ENCODE assay signal across 1 cellular context in the genomic region with DNA sequence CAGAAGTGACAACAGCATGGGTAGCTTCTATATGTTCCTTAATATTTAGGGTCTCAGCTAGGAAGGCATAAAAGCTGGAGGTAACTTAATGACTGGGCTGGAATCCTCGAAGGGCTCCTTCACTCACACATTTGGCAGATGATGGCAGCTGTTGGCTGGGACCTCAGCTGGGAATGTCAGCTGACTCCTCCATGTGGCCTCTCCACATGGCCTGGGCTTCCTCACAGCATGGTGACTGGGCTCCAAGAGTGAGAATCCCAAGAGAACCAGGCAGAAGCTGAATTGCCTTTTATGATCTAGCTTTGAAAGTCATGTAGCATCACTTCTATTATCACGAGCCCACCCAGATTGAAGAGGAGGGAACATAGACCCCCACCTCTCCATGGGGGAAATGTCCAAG.
TF ChIP-seq lines count a peak whose summit lies in the region.

No MANE protein-coding gene starts in this region.

TF ChIP-seq in K562, 482 proteins besides CTCF, POLR2A, EP300 and RAD21 (continued from another document):
- TF ChIP-seq, protein P1, sequence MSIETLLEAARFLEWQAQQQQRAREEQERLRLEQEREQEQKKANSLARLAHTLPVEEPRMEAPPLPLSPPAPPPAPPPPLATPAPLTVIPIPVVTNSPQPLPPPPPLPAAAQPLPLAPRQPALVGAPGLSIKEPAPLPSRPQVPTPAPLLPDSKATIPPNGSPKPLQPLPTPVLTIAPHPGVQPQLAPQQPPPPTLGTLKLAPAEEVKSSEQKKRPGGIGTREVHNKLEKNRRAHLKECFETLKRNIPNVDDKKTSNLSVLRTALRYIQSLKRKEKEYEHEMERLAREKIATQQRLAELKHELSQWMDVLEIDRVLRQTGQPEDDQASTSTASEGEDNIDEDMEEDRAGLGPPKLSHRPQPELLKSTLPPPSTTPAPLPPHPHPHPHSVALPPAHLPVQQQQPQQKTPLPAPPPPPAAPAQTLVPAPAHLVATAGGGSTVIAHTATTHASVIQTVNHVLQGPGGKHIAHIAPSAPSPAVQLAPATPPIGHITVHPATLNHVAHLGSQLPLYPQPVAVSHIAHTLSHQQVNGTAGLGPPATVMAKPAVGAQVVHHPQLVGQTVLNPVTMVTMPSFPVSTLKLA (conservative IDR thresholded peaks at IDR 0.05) = 0 out of 4 replicates have a peak, but pooled peaks of 1 of the 2 experiments have one; percentile 38
- TF ChIP-seq CEBPB (tag; IDR thresholded peaks at IDR 0.05) = no peak
- TF ChIP-seq, protein P2, sequence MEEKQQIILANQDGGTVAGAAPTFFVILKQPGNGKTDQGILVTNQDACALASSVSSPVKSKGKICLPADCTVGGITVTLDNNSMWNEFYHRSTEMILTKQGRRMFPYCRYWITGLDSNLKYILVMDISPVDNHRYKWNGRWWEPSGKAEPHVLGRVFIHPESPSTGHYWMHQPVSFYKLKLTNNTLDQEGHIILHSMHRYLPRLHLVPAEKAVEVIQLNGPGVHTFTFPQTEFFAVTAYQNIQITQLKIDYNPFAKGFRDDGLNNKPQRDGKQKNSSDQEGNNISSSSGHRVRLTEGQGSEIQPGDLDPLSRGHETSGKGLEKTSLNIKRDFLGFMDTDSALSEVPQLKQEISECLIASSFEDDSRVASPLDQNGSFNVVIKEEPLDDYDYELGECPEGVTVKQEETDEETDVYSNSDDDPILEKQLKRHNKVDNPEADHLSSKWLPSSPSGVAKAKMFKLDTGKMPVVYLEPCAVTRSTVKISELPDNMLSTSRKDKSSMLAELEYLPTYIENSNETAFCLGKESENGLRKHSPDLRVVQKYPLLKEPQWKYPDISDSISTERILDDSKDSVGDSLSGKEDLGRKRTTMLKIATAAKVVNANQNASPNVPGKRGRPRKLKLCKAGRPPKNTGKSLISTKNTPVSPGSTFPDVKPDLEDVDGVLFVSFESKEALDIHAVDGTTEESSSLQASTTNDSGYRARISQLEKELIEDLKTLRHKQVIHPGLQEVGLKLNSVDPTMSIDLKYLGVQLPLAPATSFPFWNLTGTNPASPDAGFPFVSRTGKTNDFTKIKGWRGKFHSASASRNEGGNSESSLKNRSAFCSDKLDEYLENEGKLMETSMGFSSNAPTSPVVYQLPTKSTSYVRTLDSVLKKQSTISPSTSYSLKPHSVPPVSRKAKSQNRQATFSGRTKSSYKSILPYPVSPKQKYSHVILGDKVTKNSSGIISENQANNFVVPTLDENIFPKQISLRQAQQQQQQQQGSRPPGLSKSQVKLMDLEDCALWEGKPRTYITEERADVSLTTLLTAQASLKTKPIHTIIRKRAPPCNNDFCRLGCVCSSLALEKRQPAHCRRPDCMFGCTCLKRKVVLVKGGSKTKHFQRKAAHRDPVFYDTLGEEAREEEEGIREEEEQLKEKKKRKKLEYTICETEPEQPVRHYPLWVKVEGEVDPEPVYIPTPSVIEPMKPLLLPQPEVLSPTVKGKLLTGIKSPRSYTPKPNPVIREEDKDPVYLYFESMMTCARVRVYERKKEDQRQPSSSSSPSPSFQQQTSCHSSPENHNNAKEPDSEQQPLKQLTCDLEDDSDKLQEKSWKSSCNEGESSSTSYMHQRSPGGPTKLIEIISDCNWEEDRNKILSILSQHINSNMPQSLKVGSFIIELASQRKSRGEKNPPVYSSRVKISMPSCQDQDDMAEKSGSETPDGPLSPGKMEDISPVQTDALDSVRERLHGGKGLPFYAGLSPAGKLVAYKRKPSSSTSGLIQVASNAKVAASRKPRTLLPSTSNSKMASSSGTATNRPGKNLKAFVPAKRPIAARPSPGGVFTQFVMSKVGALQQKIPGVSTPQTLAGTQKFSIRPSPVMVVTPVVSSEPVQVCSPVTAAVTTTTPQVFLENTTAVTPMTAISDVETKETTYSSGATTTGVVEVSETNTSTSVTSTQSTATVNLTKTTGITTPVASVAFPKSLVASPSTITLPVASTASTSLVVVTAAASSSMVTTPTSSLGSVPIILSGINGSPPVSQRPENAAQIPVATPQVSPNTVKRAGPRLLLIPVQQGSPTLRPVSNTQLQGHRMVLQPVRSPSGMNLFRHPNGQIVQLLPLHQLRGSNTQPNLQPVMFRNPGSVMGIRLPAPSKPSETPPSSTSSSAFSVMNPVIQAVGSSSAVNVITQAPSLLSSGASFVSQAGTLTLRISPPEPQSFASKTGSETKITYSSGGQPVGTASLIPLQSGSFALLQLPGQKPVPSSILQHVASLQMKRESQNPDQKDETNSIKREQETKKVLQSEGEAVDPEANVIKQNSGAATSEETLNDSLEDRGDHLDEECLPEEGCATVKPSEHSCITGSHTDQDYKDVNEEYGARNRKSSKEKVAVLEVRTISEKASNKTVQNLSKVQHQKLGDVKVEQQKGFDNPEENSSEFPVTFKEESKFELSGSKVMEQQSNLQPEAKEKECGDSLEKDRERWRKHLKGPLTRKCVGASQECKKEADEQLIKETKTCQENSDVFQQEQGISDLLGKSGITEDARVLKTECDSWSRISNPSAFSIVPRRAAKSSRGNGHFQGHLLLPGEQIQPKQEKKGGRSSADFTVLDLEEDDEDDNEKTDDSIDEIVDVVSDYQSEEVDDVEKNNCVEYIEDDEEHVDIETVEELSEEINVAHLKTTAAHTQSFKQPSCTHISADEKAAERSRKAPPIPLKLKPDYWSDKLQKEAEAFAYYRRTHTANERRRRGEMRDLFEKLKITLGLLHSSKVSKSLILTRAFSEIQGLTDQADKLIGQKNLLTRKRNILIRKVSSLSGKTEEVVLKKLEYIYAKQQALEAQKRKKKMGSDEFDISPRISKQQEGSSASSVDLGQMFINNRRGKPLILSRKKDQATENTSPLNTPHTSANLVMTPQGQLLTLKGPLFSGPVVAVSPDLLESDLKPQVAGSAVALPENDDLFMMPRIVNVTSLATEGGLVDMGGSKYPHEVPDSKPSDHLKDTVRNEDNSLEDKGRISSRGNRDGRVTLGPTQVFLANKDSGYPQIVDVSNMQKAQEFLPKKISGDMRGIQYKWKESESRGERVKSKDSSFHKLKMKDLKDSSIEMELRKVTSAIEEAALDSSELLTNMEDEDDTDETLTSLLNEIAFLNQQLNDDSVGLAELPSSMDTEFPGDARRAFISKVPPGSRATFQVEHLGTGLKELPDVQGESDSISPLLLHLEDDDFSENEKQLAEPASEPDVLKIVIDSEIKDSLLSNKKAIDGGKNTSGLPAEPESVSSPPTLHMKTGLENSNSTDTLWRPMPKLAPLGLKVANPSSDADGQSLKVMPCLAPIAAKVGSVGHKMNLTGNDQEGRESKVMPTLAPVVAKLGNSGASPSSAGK (IDR thresholded peaks at IDR 0.05) = peak; percentile 60
